Comparison of ENCODE assay signal across 15 cellular contexts in the genomic region with DNA sequence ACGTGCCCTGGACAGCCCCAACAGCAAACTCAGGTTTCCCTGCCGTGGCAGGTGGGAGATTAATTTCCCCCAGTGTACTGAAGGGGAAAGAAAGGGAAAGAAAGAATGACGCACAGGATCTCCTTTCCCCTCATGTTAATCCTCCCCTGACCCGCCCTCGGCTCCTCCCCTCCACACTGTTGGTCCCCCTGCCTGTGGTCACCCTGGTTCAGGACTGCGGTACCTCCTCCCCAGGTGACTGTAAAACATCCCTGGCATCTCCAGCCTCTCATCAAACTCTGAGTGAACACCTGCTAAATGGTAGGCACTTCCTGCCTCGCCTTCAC.
DNase-seq lines count a peak whose midpoint lies in the region; FAIRE-seq and TF ChIP-seq lines count a peak whose summit lies in the region.
"Had no signal": no experiment of that assay in that cellular context is flagged by ENCODE, and none has a peak within 500 bp of the region (broad histone marks: within the 10 kb centered on the region; RNA-seq: fewer than 3 reads in every experiment).

No MANE protein-coding gene starts in this region.

- TF ChIP-seq CTCF in H1 (IDR thresholded peaks at IDR 0.05; ENCODE audit: control extremely low read depth in 1 of 3, insufficient read depth in 1 of 3, low read depth in 1 of 3, low read length in 3 of 3), result no peak

- no peak overlapping the region for H3K9ac ChIP-seq in H1 (replicated peaks in 1 of 4; ENCODE audit: extremely low read depth in 1 of 4, low read depth in 3 of 4, low read length in 3 of 4)
- no peak overlapping the region for H3K9ac ChIP-seq in neuronal stem cell (ENCODE audit: low read depth, low read length, poor library complexity)

- no peak overlapping the region for H3K4me3 ChIP-seq in H1 (ENCODE audit: extremely low read depth in 1 of 4, insufficient read depth in 2 of 4, low read depth in 3 of 4, low read length in 4 of 4)
- no peak overlapping the region for H3K4me3 ChIP-seq in neuronal stem cell (ENCODE audit: low read length in 2 of 2)
- H3K4me3 ChIP-seq: GM12878, PC-9, SK-N-MC had no signal

- no peaks in the 10 kb centered on the region for H3K27me3 ChIP-seq in H1 (replicated peaks in 1 of 4; ENCODE audit: control insufficient read depth in 3 of 4, extremely low read depth in 1 of 4, insufficient read depth in 3 of 4, low read length in 3 of 4)
- no peaks in the 10 kb centered on the region for H3K27me3 ChIP-seq in neuronal stem cell (ENCODE audit: control insufficient read depth in 3 of 3, insufficient read depth in 3 of 3, low read depth in 1 of 3, low read length in 3 of 3)

- H3K36me3 ChIP-seq in H1 (ENCODE audit: control insufficient read depth in 2 of 4, insufficient read depth in 4 of 4, low read length in 3 of 4) (no peaks in the 10 kb centered on the region), neuronal stem cell (replicated peaks in 1 of 2; ENCODE audit: control insufficient read depth in 2 of 2, insufficient read depth in 2 of 2, low read length in 2 of 2) (no peaks in the 10 kb centered on the region)

- TF ChIP-seq RAD21 in H1 (IDR thresholded peaks at IDR 0.05 in 1 of 2, conservative IDR thresholded peaks at IDR 0.05 in 1 of 2; ENCODE audit: low read depth in 2 of 2, low read length in 2 of 2), result no peak

- CTCF ChIA-PET in H1 (lab: Charles Lee; ENCODE audit: partially characterized antibody), result interaction anchor here (1.2 to 1.8 kb wide), 3 partner anchors 13 to 118 kb away, joined by 3 to 5 read pairs (median 3); no protein-coding TSS in a partner anchor

- peaks cover 7% of the 10 kb centered on the region; the same call in 1 of the 2 replicates for H3K23me2 ChIP-seq in H1 (ENCODE audit: low read depth, low read length)

- POLR2A ChIA-PET in H1 (lab: Charles Lee; ENCODE audit: partially characterized antibody), result interaction anchor here (0.8 to 1.4 kb wide), 2 partner anchors 17 to 100 kb away, joined by 3 read pairs; no protein-coding TSS in a partner anchor

- H2BK5ac ChIP-seq in H1 (ENCODE audit: low read depth, low read length) (0 out of 2 replicates have a peak overlapping the region, but pooled peaks have one; percentile 26), neuronal stem cell (ENCODE audit: low read length) (no peak overlapping the region)

- H2BK15ac ChIP-seq in H1 (ENCODE audit: low read length) (no peak overlapping the region), neuronal stem cell (ENCODE audit: low read length) (no peak overlapping the region)

- H2AFZ ChIP-seq in H1 (ENCODE audit: low read length) (no peak overlapping the region), neuronal stem cell (ENCODE audit: low read length) (no peak overlapping the region)
- H2AFZ ChIP-seq: PC-9 had no signal

- H2BK120ac ChIP-seq in H1 (replicated peaks; ENCODE audit: low read depth, low read length) (no peak overlapping the region), neuronal stem cell (ENCODE audit: low read depth, low read length) (no peak overlapping the region)

- H3K4ac ChIP-seq in H1 (replicated peaks; ENCODE audit: insufficient read length, low read depth, low read length) (no peak overlapping the region), neuronal stem cell (ENCODE audit: low read length) (no peak overlapping the region)

- 57% methylated on average over 6 of the region's 7 CpGs; no CpG with 5 or more reads in 1 of the 2 experiments for WGBS in H1 (ENCODE audit: extremely low coverage in 1 of 2, insufficient coverage in 1 of 2, insufficient read length in 1 of 2, insufficient replicate concordance in 2 of 2, low coverage in 1 of 2, low lambda C conversion rate in 2 of 2, missing lambda C conversion rate in 1 of 2), 2 experiments
- WGBS in neuronal stem cell (ENCODE audit: extremely low coverage in 2 of 2, insufficient read length in 2 of 2, insufficient replicate concordance in 1 of 2), 2 donors, result no CpG with 5 or more reads among the region's 7 CpGs

- H3K4me3 Mint-ChIP-seq in T-helper 2 cell treated with Interferon-gamma antibody and Interleukin-4, amounts not matched to agents 5 μg/mL and 100 μg/mL, for 36 hours, result no peak overlapping the region

- H3K9me3 ChIP-seq in H1 (ENCODE audit: insufficient read depth in 2 of 2, low read depth in 1 of 2, low read length in 1 of 2) (no peaks in the 10 kb centered on the region), neuronal stem cell (replicated peaks in 1 of 2; ENCODE audit: control insufficient read depth in 2 of 2, insufficient read depth in 1 of 2, low read depth in 1 of 2, low read length in 2 of 2) (no peaks in the 10 kb centered on the region)

- no peak overlapping the region for H4K91ac ChIP-seq in H1 (replicated peaks; ENCODE audit: insufficient read length, low read length)
- no peak overlapping the region for H4K91ac ChIP-seq in neuronal stem cell (ENCODE audit: low read depth, low read length, poor library complexity)

- H3K27me3 Mint-ChIP-seq in T-helper 2 cell treated with Interferon-gamma antibody and Interleukin-4, amounts not matched to agents 5 μg/mL and 100 μg/mL, for 36 hours (ENCODE audit: low read depth), result peaks cover 27% of the 10 kb centered on the region

- no peak overlapping the region for H3K27ac Mint-ChIP-seq in T-helper 2 cell treated with Interferon-gamma antibody and Interleukin-4, amounts not matched to agents 5 μg/mL and 100 μg/mL, for 36 hours

- no peaks in the 10 kb centered on the region for H3K36me3 Mint-ChIP-seq in T-helper 2 cell treated with Interferon-gamma antibody and Interleukin-4, amounts not matched to agents 5 μg/mL and 100 μg/mL, for 36 hours (ENCODE audit: low read depth)

- H4K5ac ChIP-seq in H1 (ENCODE audit: insufficient read length, low read depth, low read length), result no peak overlapping the region

- no peak for TF ChIP-seq POLR2A in H1 (IDR thresholded peaks at IDR 0.05; ENCODE audit: control extremely low read depth in 1 of 2, low read depth in 2 of 2, low read length in 2 of 2)

- peaks cover 3% of the 10 kb centered on the region for H3K4me1 Mint-ChIP-seq in T-helper 2 cell treated with Interferon-gamma antibody and Interleukin-4, amounts not matched to agents 5 μg/mL and 100 μg/mL, for 36 hours (ENCODE audit: low read depth)

- H2BK20ac ChIP-seq in H1 (ENCODE audit: low read length), result no peak overlapping the region

- H3K79me1 ChIP-seq in H1 (ENCODE audit: low read depth, low read length), result peaks cover 13% of the 10 kb centered on the region
- peaks cover 10% of the 10 kb centered on the region for H3K79me1 ChIP-seq in neuronal stem cell (ENCODE audit: low read depth, low read length)

- H2AK5ac ChIP-seq in H1 (ENCODE audit: low read depth, low read length) (peak overlapping the region; percentile 87; the same call in 1 of the 2 replicates), neuronal stem cell (ENCODE audit: low read depth, low read length) (peak overlapping the region; percentile 40)

- H3K56ac ChIP-seq in H1 (replicated peaks; ENCODE audit: insufficient read length, low read depth, low read length), result no peak overlapping the region

- DNase-seq in NCI-H1417 (lab: John Stamatoyannopoulos, UW) (peak in 2 of 3 experiments; percentile 44 to 70), NCI-H1417 treated with DMSO at 0.1 percent for 48 hours (lab: John Stamatoyannopoulos, UW) (no peak), NCI-H510A (lab: John Stamatoyannopoulos, UW) (peak; percentile 39), H1 (ENCODE audit: low read depth in 1 of 2, low spot score in 2 of 2) (no peak), neuronal stem cell (ENCODE audit: low spot score) (no peak), MV-4-11 (lab: John Stamatoyannopoulos, UW) (no peak), NCI-H2196 (lab: John Stamatoyannopoulos, UW; ENCODE audit: unreplicated experiment) (no peak)
- no peak for DNase-seq in T-helper 2 cell treated with Interferon-gamma antibody and Interleukin-4, amounts not matched to agents 5 μg/mL and 100 μg/mL, for 36 hours (ENCODE audit: low spot score)
- DNase-seq: C1 segment of cervical spinal cord, NCI-H187 treated with DMSO at 0.1 percent for 48 hours, NCI-H2171, PC-9 had no signal

- no peak for TF ChIP-seq EP300 in H1 (IDR thresholded peaks at IDR 0.05; ENCODE audit: borderline replicate concordance in 1 of 2, low read depth in 2 of 2, low read length in 2 of 2)

- H3K18ac ChIP-seq in H1 (ENCODE audit: extremely low read depth, low read length) (no peak overlapping the region), neuronal stem cell (ENCODE audit: low read length) (no peak overlapping the region)

- H3K14ac ChIP-seq in H1 (ENCODE audit: insufficient read length) (no peak overlapping the region), neuronal stem cell (ENCODE audit: low read length) (no peak overlapping the region)

- no peak for FAIRE-seq in H1 (lab: Jason Lieb, UNC)
- FAIRE-seq: GM12878 had no signal

- H3K27ac ChIP-seq in H1 (ENCODE audit: low read depth, low read length) (no peak overlapping the region), neuronal stem cell (replicated peaks; ENCODE audit: low read length) (no peak overlapping the region)
- H3K27ac ChIP-seq: 22Rv1, PC-9, SK-N-MC had no signal

- H3K79me2 ChIP-seq in H1 (ENCODE audit: control insufficient read depth in 1 of 2, insufficient read depth in 2 of 2, low read length in 2 of 2), result peaks cover 0 to 27% of the 10 kb centered on the region in 2 experiments; a peak in 2 of 4 replicates

- no peak overlapping the region for H3K23ac ChIP-seq in H1 (ENCODE audit: insufficient read length)
- H3K23ac ChIP-seq in neuronal stem cell (ENCODE audit: low read depth, low read length, poor library complexity), result no peak overlapping the region

- H4K20me1 ChIP-seq in H1 (replicated peaks in 1 of 2; ENCODE audit: control insufficient read depth in 1 of 2, insufficient read depth in 2 of 2, low read length in 2 of 2), result peaks cover 2 to 5% of the 10 kb centered on the region in 2 experiments

- H4K8ac ChIP-seq in H1 (ENCODE audit: extremely low read depth, insufficient read depth, low read length) (no peak overlapping the region), neuronal stem cell (ENCODE audit: low read depth, low read length) (no peak overlapping the region)

- 0 out of 4 replicates have a peak overlapping the region, but pooled peaks of 1 of the 2 experiments have one; percentile 29 for H3K4me2 ChIP-seq in H1 (ENCODE audit: insufficient read depth in 1 of 2, low read depth in 2 of 2, low read length in 2 of 2)
- H3K4me2 ChIP-seq in neuronal stem cell (ENCODE audit: insufficient read depth, low read length, poor library complexity, severe bottlenecking), result no peak overlapping the region
- H3K4me2 ChIP-seq: PC-9 had no signal

- H2BK12ac ChIP-seq in H1 (ENCODE audit: low read depth, low read length) (peak overlapping the region; percentile 39; the same call in 1 of the 2 replicates), neuronal stem cell (ENCODE audit: low read length) (no peak overlapping the region)

- H3K4me1 ChIP-seq in H1 (replicated peaks in 1 of 4; ENCODE audit: control insufficient read depth in 3 of 4, insufficient read depth in 4 of 4, low read length in 3 of 4) (peaks cover 9 to 29% (median 20%) of the 10 kb centered on the region in 4 experiments), neuronal stem cell (ENCODE audit: control insufficient read depth in 2 of 2, insufficient read depth in 1 of 2, low read depth in 1 of 2, low read length in 2 of 2) (peaks cover 34 to 35% of the 10 kb centered on the region in 2 donors)

- H3K9me3 Mint-ChIP-seq in T-helper 2 cell treated with Interferon-gamma antibody and Interleukin-4, amounts not matched to agents 5 μg/mL and 100 μg/mL, for 36 hours, result no peaks in the 10 kb centered on the region

Comparison
In these comparisons a context has a peak if more than half of its experiments do, and no peak if none do; other contexts are left out.
1. DNase-seq: peak in NCI-H1417 (2 of 3) and NCI-H510A (single experiment); none in NCI-H1417 treated with DMSO at 0.1 percent for 48 hours (single experiment), H1 (0 of 2), neuronal stem cell (single experiment), T-helper 2 cell treated with Interferon-gamma antibody and Interleukin-4, amounts not matched to agents 5 μg/mL and 100 μg/mL, for 36 hours (single experiment), MV-4-11 (single experiment) and NCI-H2196 (single experiment).